In genomic region chr10:59043358-59043757, GRCh38 we compare ENCODE assay signal across 1 cellular context.
A peak's percentile ranks its signal among the peaks of the same experiment; 100 is the strongest.
TF ChIP-seq lines count a peak whose summit lies in the region.

No MANE protein-coding gene starts in this region.

TF ChIP-seq in HepG2, 621 proteins besides CTCF, POLR2A, EP300 and RAD21 (continued from another document):
- peak; percentile 34; the same call in 1 of the 2 replicates for TF ChIP-seq ZNF687 (CRISPR knock-in tag; IDR thresholded peaks at IDR 0.05)
TF ChIP-seq in HepG2: peak in this region for 2; not testable (repeated sequence) for 619.
